In the genomic region with DNA sequence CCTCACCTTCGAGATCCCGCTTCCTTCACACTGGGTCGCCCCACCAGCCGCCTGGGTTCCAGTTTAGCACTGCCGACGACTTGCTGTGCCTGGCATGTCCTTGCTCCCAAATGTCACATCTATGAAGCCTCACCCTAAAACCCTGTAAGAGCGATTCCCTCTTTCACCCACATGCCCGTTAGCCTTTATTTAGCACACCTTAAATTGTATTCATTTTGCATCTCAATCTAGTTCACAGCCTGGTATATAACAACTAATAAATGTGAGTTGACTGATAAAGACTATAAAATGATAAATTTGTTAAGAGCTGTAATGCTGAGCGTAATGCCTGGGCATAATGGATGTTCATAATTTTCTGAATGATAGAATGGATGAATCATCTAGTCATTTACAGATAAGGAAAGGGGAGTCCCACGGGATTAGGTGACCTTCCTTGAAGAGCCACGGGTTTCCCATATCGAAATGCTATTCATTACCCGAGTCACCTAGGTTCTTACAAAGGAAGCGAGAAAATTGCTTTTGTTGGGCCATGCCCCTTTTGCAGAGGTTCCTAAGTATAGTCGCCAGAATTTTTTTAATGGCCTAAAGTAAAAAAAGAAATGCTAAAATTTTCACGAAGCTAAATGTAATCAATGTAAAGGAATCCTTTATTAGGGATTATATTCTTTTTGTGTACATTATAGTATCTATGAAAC, we compare ENCODE assay signal across 7 cellular contexts.
DNase-seq lines count a peak whose midpoint lies in the region; ATAC-seq and TF ChIP-seq lines count a peak whose summit lies in the region.

No MANE protein-coding gene starts in this region.

- TF ChIP-seq CTCF in choroid plexus epithelial cell (conservative IDR thresholded peaks at IDR 0.05; ENCODE audit: low read depth, low read length) (no peak), nephron (IDR thresholded peaks at IDR 0.05; ENCODE audit: unreplicated experiment in 3 of 3) (no peak)

- H3K4me3 ChIP-seq in GM08714 (ENCODE audit: low read length) (peak overlapping the region; percentile 64), choroid plexus epithelial cell (ENCODE audit: low read depth, low read length) (peak overlapping the region; percentile 67)

- no peak for ATAC-seq in GM21786 (IDR thresholded peaks at IDR 0.05; ENCODE audit: unreplicated experiment)

- peaks cover 24% of the 10 kb centered on the region for H3K27me3 Mint-ChIP-seq in nephron (ENCODE audit: low read depth)

- peak overlapping the region; percentile 94 to 98 (median 98) for H3K4me3 Mint-ChIP-seq in nephron

- peaks cover 17% of the 10 kb centered on the region for H3K4me1 Mint-ChIP-seq in nephron

- DNase-seq in NCI-H524 treated with DMSO at 0.1 percent for 48 hours (lab: John Stamatoyannopoulos, UW) (peak; percentile 7), choroid plexus epithelial cell (ENCODE audit: low read depth) (no peak), AG08395 (ENCODE audit: low spot score) (no peak), SHP77 (lab: John Stamatoyannopoulos, UW) (no peak)

- no peaks in the 10 kb centered on the region for H3K36me3 Mint-ChIP-seq in nephron (ENCODE audit: low read depth)

- peak overlapping the region; percentile 84 to 95 (median 91) for H3K27ac Mint-ChIP-seq in nephron

- H3K9me3 Mint-ChIP-seq in nephron: no peaks in the 10 kb centered on the region
